1 cellular context compared by ENCODE assay signal in the genomic region with DNA sequence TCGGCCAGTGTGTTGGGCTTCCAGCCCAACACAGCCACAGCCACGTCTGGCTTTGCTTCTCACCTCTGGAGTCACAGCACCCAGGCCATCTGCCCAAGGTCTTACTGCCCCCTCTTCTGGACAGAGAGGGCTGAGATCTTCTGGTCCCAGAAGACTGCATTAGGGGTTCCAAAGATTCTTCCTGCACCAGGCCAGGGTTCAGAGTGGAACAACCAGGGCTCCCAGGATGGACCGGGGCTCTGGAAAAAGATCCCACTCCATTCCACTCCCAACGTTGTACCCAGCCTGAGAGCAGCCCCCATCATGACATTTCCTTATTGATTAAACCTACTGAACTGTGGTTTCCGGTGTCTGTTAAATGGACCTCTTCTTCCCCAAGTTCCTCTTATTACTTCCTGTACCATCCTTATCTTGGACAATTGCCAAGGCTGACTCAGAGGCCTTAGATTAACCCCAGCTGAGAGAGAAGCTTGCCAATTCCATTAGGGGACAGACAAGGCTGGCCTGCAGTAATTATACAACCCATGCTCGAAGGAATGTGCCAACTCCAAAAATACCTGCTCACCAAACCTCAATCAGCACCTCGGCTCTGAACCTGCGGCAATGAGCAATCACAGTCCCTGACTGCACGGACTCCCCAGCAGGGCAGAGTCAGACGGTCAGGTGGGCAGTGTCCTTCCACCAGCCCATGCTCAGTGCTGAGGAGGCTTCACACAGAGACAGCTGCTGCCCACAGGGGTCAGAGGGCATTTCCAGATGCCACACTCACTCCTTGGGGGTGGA.
A peak's percentile ranks its signal among the peaks of the same experiment; 100 is the strongest.
TF ChIP-seq lines count a peak whose summit lies in the region.

No MANE protein-coding gene starts in this region.

TF ChIP-seq in HEK293, 187 proteins besides CTCF, POLR2A, EP300 and RAD21 (continued from another document and continues in another):
- TF ChIP-seq, protein P1, sequence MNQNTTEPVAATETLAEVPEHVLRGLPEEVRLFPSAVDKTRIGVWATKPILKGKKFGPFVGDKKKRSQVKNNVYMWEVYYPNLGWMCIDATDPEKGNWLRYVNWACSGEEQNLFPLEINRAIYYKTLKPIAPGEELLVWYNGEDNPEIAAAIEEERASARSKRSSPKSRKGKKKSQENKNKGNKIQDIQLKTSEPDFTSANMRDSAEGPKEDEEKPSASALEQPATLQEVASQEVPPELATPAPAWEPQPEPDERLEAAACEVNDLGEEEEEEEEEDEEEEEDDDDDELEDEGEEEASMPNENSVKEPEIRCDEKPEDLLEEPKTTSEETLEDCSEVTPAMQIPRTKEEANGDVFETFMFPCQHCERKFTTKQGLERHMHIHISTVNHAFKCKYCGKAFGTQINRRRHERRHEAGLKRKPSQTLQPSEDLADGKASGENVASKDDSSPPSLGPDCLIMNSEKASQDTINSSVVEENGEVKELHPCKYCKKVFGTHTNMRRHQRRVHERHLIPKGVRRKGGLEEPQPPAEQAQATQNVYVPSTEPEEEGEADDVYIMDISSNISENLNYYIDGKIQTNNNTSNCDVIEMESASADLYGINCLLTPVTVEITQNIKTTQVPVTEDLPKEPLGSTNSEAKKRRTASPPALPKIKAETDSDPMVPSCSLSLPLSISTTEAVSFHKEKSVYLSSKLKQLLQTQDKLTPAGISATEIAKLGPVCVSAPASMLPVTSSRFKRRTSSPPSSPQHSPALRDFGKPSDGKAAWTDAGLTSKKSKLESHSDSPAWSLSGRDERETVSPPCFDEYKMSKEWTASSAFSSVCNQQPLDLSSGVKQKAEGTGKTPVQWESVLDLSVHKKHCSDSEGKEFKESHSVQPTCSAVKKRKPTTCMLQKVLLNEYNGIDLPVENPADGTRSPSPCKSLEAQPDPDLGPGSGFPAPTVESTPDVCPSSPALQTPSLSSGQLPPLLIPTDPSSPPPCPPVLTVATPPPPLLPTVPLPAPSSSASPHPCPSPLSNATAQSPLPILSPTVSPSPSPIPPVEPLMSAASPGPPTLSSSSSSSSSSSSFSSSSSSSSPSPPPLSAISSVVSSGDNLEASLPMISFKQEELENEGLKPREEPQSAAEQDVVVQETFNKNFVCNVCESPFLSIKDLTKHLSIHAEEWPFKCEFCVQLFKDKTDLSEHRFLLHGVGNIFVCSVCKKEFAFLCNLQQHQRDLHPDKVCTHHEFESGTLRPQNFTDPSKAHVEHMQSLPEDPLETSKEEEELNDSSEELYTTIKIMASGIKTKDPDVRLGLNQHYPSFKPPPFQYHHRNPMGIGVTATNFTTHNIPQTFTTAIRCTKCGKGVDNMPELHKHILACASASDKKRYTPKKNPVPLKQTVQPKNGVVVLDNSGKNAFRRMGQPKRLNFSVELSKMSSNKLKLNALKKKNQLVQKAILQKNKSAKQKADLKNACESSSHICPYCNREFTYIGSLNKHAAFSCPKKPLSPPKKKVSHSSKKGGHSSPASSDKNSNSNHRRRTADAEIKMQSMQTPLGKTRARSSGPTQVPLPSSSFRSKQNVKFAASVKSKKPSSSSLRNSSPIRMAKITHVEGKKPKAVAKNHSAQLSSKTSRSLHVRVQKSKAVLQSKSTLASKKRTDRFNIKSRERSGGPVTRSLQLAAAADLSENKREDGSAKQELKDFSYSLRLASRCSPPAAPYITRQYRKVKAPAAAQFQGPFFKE (tag by site-specific recombination; IDR thresholded peaks at IDR 0.05; ENCODE audit: borderline replicate concordance) = no peak
- TF ChIP-seq ZNF24 (tag by site-specific recombination; IDR thresholded peaks at IDR 0.05) (peak; percentile 39; the same call in 1 of the 2 replicates), ZNF776 (tag by site-specific recombination; IDR thresholded peaks at IDR 0.05; ENCODE audit: borderline replicate concordance) (no peak), ZNF530 (tag by site-specific recombination; IDR thresholded peaks at IDR 0.05; ENCODE audit: low read depth) (no peak), IKZF3 (tag by site-specific recombination; IDR thresholded peaks at IDR 0.05) (peak; percentile 54; the same call in 1 of the 2 replicates), KLF16 (tag by site-specific recombination; IDR thresholded peaks at IDR 0.05) (no peak), ZNF654 (tag by site-specific recombination; IDR thresholded peaks at IDR 0.05; ENCODE audit: low read depth) (no peak), HOXA7 (CRISPR knock-in tag; IDR thresholded peaks at IDR 0.05; ENCODE audit: borderline replicate concordance) (no peak), SP7 (tag by site-specific recombination; IDR thresholded peaks at IDR 0.05) (peak; percentile 48; the same call in 1 of the 2 replicates), ZFP41 (tag by site-specific recombination; IDR thresholded peaks at IDR 0.05; ENCODE audit: borderline replicate concordance) (no peak), GFI1B (tag by site-specific recombination; IDR thresholded peaks at IDR 0.05) (no peak), ZNF501 (tag by site-specific recombination; IDR thresholded peaks at IDR 0.05) (no peak), ZBTB7A (tag by site-specific recombination; IDR thresholded peaks at IDR 0.05; ENCODE audit: low read depth) (no peak), ZNF518A (tag by site-specific recombination; conservative IDR thresholded peaks at IDR 0.05; ENCODE audit: low read depth) (peak; percentile 87), SETDB1 (IDR thresholded peaks at IDR 0.05; ENCODE audit: insufficient read length, low read length) (no peak), ZNF214 (tag by site-specific recombination; IDR thresholded peaks at IDR 0.05; ENCODE audit: borderline replicate concordance) (no peak), ZNF560 (tag by site-specific recombination; IDR thresholded peaks at IDR 0.05; ENCODE audit: borderline replicate concordance) (no peak), ZNF155 (tag by site-specific recombination; IDR thresholded peaks at IDR 0.05) (no peak), ZNF621 (tag by site-specific recombination; IDR thresholded peaks at IDR 0.05) (no peak), ZNF324 (tag by site-specific recombination; IDR thresholded peaks at IDR 0.05) (no peak), ZNF394 (tag by site-specific recombination; IDR thresholded peaks at IDR 0.05; ENCODE audit: borderline replicate concordance) (peak; percentile 78; the same call in 1 of the 2 replicates), GLI2 (tag by site-specific recombination; IDR thresholded peaks at IDR 0.05; ENCODE audit: borderline replicate concordance, low read depth) (no peak), PRDM1 (tag by site-specific recombination; IDR thresholded peaks at IDR 0.05) (no peak), ZNF777 (tag by site-specific recombination; IDR thresholded peaks at IDR 0.05; ENCODE audit: borderline replicate concordance) (no peak), ZNF132 (tag by site-specific recombination; IDR thresholded peaks at IDR 0.05; ENCODE audit: borderline replicate concordance) (no peak), ZNF513 (tag by site-specific recombination; IDR thresholded peaks at IDR 0.05) (no peak), ZNF514 (tag by site-specific recombination; IDR thresholded peaks at IDR 0.05) (no peak), ZSCAN30 (tag by site-specific recombination; IDR thresholded peaks at IDR 0.05) (no peak), HOXD13 (CRISPR knock-in tag; IDR thresholded peaks at IDR 0.05; ENCODE audit: borderline replicate concordance) (no peak), ZBTB21 (tag by site-specific recombination; IDR thresholded peaks at IDR 0.05) (no peak), ZNF202 (tag by site-specific recombination; IDR thresholded peaks at IDR 0.05; ENCODE audit: borderline replicate concordance) (no peak), ZNF292 (tag by site-specific recombination; IDR thresholded peaks at IDR 0.05; ENCODE audit: borderline replicate concordance, low read depth) (no peak), SP2 (tag by site-specific recombination; IDR thresholded peaks at IDR 0.05) (no peak), ZNF658 (tag by site-specific recombination; IDR thresholded peaks at IDR 0.05) (no peak), ZBTB49 (tag by site-specific recombination; IDR thresholded peaks at IDR 0.05; ENCODE audit: low read depth) (no peak), ZXDB (tag by site-specific recombination; IDR thresholded peaks at IDR 0.05) (peak; percentile 59; the same call in 1 of the 2 replicates), ZNF174 (tag by site-specific recombination; IDR thresholded peaks at IDR 0.05) (no peak), ZNF280D (tag by site-specific recombination; IDR thresholded peaks at IDR 0.05) (no peak)
- TF ChIP-seq, protein P2, sequence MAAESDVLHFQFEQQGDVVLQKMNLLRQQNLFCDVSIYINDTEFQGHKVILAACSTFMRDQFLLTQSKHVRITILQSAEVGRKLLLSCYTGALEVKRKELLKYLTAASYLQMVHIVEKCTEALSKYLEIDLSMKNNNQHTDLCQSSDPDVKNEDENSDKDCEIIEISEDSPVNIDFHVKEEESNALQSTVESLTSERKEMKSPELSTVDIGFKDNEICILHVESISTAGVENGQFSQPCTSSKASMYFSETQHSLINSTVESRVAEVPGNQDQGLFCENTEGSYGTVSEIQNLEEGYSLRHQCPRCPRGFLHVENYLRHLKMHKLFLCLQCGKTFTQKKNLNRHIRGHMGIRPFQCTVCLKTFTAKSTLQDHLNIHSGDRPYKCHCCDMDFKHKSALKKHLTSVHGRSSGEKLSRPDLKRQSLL (tag by site-specific recombination; IDR thresholded peaks at IDR 0.05) = no peak
